19 cellular contexts compared by ENCODE assay signal in genomic region chr20:41483553-41483930, GRCh38.
DNase-seq lines count a peak whose midpoint lies in the region; ATAC-seq and TF ChIP-seq lines count a peak whose summit lies in the region.
"Had no signal": no experiment of that assay in that cellular context is flagged by ENCODE, and none has a peak within 500 bp of the region (broad histone marks: within the 10 kb centered on the region; RNA-seq: fewer than 3 reads in every experiment).

No MANE protein-coding gene starts in this region.

- DNase-seq in EH (ENCODE audit: low read depth) (peak; percentile 80), LHCN-M2 (ENCODE audit: low read depth) (peak; percentile 45), brain microvascular endothelial cell (peak; percentile 20), mucosa of gallbladder (ENCODE audit: low spot score) (no peak)
- DNase-seq in naive thymus-derived CD4-positive, alpha-beta T cell, result no peak
- no peak for DNase-seq in stimulated activated naive B cell treated with anti-CD40 and anti-IgM and Interleukin-4, amounts not matched to agents 10 μg/mL and 1 μg/mL and 100 μg/mL, for 72 hours
- DNase-seq: central memory CD4-positive, alpha-beta T cell; DMS79 treated with DMSO at 0.1 percent for 48 hours; gastrocnemius medialis; mammary epithelial cell; NCI-H1417; NCI-H2227 treated with DMSO at 0.1 percent for 48 hours; right cardiac atrium; stimulated activated CD4-positive, alpha-beta T cell treated with anti-CD3 and anti-CD28 coated beads, Interleukin-2, amount 100 ng/mL, for 24 hours had no signal

- intact Hi-C loops in naive thymus-derived CD4-positive, alpha-beta T cell (cut with micrococcal nuclease), result loop anchor here in 1 of 2 donors (10.0 kb wide), 1 partner anchor 211 kb away; no protein-coding TSS in a partner anchor

- peaks cover 0 to 6% (median 0%) of the 10 kb centered on the region in 11 donors for H3K9me3 Mint-ChIP-seq in naive thymus-derived CD4-positive, alpha-beta T cell
- no peaks in the 10 kb centered on the region for H3K9me3 Mint-ChIP-seq in stimulated activated naive B cell treated with anti-CD40 and anti-IgM and Interleukin-4, amounts not matched to agents 10 μg/mL and 1 μg/mL and 100 μg/mL, for 72 hours

- no peaks in the 10 kb centered on the region for H3K27me3 Mint-ChIP-seq in naive thymus-derived CD4-positive, alpha-beta T cell
- no peaks in the 10 kb centered on the region for H3K27me3 Mint-ChIP-seq in stimulated activated naive B cell treated with anti-CD40 and anti-IgM and Interleukin-4, amounts not matched to agents 10 μg/mL and 1 μg/mL and 100 μg/mL, for 72 hours

- no peaks in the 10 kb centered on the region for H3K27me3 ChIP-seq in brain microvascular endothelial cell (replicated peaks)
- no peaks in the 10 kb centered on the region for H3K27me3 ChIP-seq in naive thymus-derived CD4-positive, alpha-beta T cell (ENCODE audit: control insufficient read depth in 2 of 2, insufficient read depth in 2 of 2, low read length in 2 of 2)
- H3K27me3 ChIP-seq: gastrocnemius medialis had no signal

- no peak for TF ChIP-seq CTCF in brain microvascular endothelial cell (IDR thresholded peaks at IDR 0.05; ENCODE audit: low read depth, low read length, missing control alignments)

- no peak overlapping the region for H3K27ac ChIP-seq in brain microvascular endothelial cell
- no peak overlapping the region for H3K27ac ChIP-seq in naive thymus-derived CD4-positive, alpha-beta T cell (ENCODE audit: low read depth, low read length)
- H3K27ac ChIP-seq: C4-2B, gastrocnemius medialis had no signal

- no peak overlapping the region for H3K4me3 ChIP-seq in brain microvascular endothelial cell (ENCODE audit: low read depth, low read length)
- no peak overlapping the region for H3K4me3 ChIP-seq in naive thymus-derived CD4-positive, alpha-beta T cell (ENCODE audit: low read length)
- H3K4me3 ChIP-seq: gastrocnemius medialis had no signal

- CTCF ChIA-PET in naive thymus-derived CD4-positive, alpha-beta T cell (lab: Charles Lee), result no interaction called here

- no peaks in the 10 kb centered on the region for H3K9me3 ChIP-seq in naive thymus-derived CD4-positive, alpha-beta T cell (ENCODE audit: control insufficient read depth in 2 of 3, low read length in 3 of 3)
- H3K9me3 ChIP-seq: gastrocnemius medialis had no signal

- H3K36me3 ChIP-seq in brain microvascular endothelial cell (replicated peaks), result peaks cover 11% of the 10 kb centered on the region
- peaks cover 0 to 57% (median 5%) of the 10 kb centered on the region in 3 experiments for H3K36me3 ChIP-seq in naive thymus-derived CD4-positive, alpha-beta T cell (ENCODE audit: control insufficient read depth in 2 of 3, insufficient read depth in 3 of 3, low read length in 3 of 3)

- peaks cover 9 to 29% (median 23%) of the 10 kb centered on the region in 7 donors for H3K4me1 Mint-ChIP-seq in naive thymus-derived CD4-positive, alpha-beta T cell
- peaks cover 3 to 12% of the 10 kb centered on the region in 2 donors for H3K4me1 Mint-ChIP-seq in stimulated activated naive B cell treated with anti-CD40 and anti-IgM and Interleukin-4, amounts not matched to agents 10 μg/mL and 1 μg/mL and 100 μg/mL, for 72 hours

- peaks cover 0 to 18% of the 10 kb centered on the region in 2 donors for H3K4me1 ChIP-seq in naive thymus-derived CD4-positive, alpha-beta T cell (ENCODE audit: control insufficient read depth in 2 of 2, insufficient read depth in 2 of 2, low read length in 2 of 2)
- H3K4me1 ChIP-seq: gastrocnemius medialis had no signal

- H3K36me3 Mint-ChIP-seq in naive thymus-derived CD4-positive, alpha-beta T cell, result peaks cover 28 to 60% (median 43%) of the 10 kb centered on the region in 5 donors
- H3K36me3 Mint-ChIP-seq in stimulated activated naive B cell treated with anti-CD40 and anti-IgM and Interleukin-4, amounts not matched to agents 10 μg/mL and 1 μg/mL and 100 μg/mL, for 72 hours, result peaks cover 37 to 60% of the 10 kb centered on the region in 2 donors

- ATAC-seq in naive thymus-derived CD4-positive, alpha-beta T cell, result no peak
- ATAC-seq in stimulated activated naive B cell treated with anti-CD40 and anti-IgM and Interleukin-4, amounts not matched to agents 10 μg/mL and 1 μg/mL and 100 μg/mL, for 72 hours (replicated peaks), result no peak
- ATAC-seq in GM21528 (IDR thresholded peaks at IDR 0.05; ENCODE audit: low FRiP score, unreplicated experiment) (no peak), HG03039 (IDR thresholded peaks at IDR 0.05; ENCODE audit: unreplicated experiment) (no peak)
- ATAC-seq: activated naive CD4-positive, alpha-beta T cell treated with anti-CD3 and anti-CD28 coated beads, Interleukin-2, amount 50 U/mL, for 72 hours; gastrocnemius medialis; right cardiac atrium; Right ventricle myocardium inferior had no signal

- H3K27ac Mint-ChIP-seq in naive thymus-derived CD4-positive, alpha-beta T cell, result peak overlapping the region in 6 of 9 donors; percentile 19 to 77 (median 63)
- H3K27ac Mint-ChIP-seq in stimulated activated naive B cell treated with anti-CD40 and anti-IgM and Interleukin-4, amounts not matched to agents 10 μg/mL and 1 μg/mL and 100 μg/mL, for 72 hours, result no peak overlapping the region
- H3K27ac Mint-ChIP-seq: activated naive CD4-positive, alpha-beta T cell treated with anti-CD3 and anti-CD28 coated beads, Interleukin-2, amount 50 U/mL, for 72 hours had no signal

- no peak overlapping the region for H3K4me3 Mint-ChIP-seq in naive thymus-derived CD4-positive, alpha-beta T cell
- no peak overlapping the region for H3K4me3 Mint-ChIP-seq in stimulated activated naive B cell treated with anti-CD40 and anti-IgM and Interleukin-4, amounts not matched to agents 10 μg/mL and 1 μg/mL and 100 μg/mL, for 72 hours

- in situ Hi-C loops in brain microvascular endothelial cell (cut with HindIII; ENCODE audit: low pct_ligation_motif_present, low sequenced_read_pairs), result no loop called here

- POLR2A ChIA-PET in naive thymus-derived CD4-positive, alpha-beta T cell (lab: Charles Lee), result no interaction called here

Comparison
In these comparisons a context has a peak if more than half of its experiments do, and no peak if none do; other contexts are left out.
1. DNase-seq: peak in EH (single experiment), LHCN-M2 (single experiment) and brain microvascular endothelial cell (single experiment); none in naive thymus-derived CD4-positive, alpha-beta T cell (0 of 9), stimulated activated naive B cell treated with anti-CD40 and anti-IgM and Interleukin-4, amounts not matched to agents 10 μg/mL and 1 μg/mL and 100 μg/mL, for 72 hours (single experiment) and mucosa of gallbladder (single experiment).